ENCODE assay signal across 1 cellular context in genomic region chrX:124217289-124218251, GRCh38.
TF ChIP-seq lines count a peak whose summit lies in the region.

No MANE protein-coding gene starts in this region.

TF ChIP-seq in WTC11, 78 proteins besides CTCF, POLR2A, EP300 and RAD21 (continued from another document):
- no peak for TF ChIP-seq PREB (CRISPR knock-in tag; IDR thresholded peaks at IDR 0.05; ENCODE audit: borderline replicate concordance)
- TF ChIP-seq IRF1 (CRISPR knock-in tag; IDR thresholded peaks at IDR 0.05), result no peak
- no peak for TF ChIP-seq ATF1 (CRISPR knock-in tag; IDR thresholded peaks at IDR 0.05)
- TF ChIP-seq JAZF1 (CRISPR knock-in tag; IDR thresholded peaks at IDR 0.05), result no peak
- TF ChIP-seq GABPB1 (CRISPR knock-in tag; IDR thresholded peaks at IDR 0.05), result no peak
- TF ChIP-seq E2F4 (CRISPR knock-in tag; IDR thresholded peaks at IDR 0.05; ENCODE audit: borderline replicate concordance, low read depth), result no peak
- no peak for TF ChIP-seq PRRX2 (CRISPR knock-in tag; IDR thresholded peaks at IDR 0.05)
